In genomic region chr1:52193985-52194384, GRCh38 we compare ENCODE assay signal across 25 cellular contexts.
"Had no signal": no experiment of that assay in that cellular context is flagged by ENCODE, and none has a peak within 500 bp of the region (broad histone marks: within the 10 kb centered on the region; RNA-seq: fewer than 3 reads in every experiment).

No MANE protein-coding gene starts in this region.

- H3K9me3 ChIP-seq: colonic mucosa, esophagus muscularis mucosa, esophagus squamous epithelium, gastrocnemius medialis, gastroesophageal sphincter had no signal

- H3K27ac ChIP-seq: colonic mucosa, coronary artery, dorsolateral prefrontal cortex, epithelial cell of prostate, esophagus muscularis mucosa, esophagus squamous epithelium, foreskin keratinocyte, gastrocnemius medialis, gastroesophageal sphincter, heart left ventricle, heart right ventricle, hepatocyte had no signal

- H3K4me3 ChIP-seq: colonic mucosa, coronary artery, dorsolateral prefrontal cortex, esophagus muscularis mucosa, esophagus squamous epithelium, gastrocnemius medialis, gastroesophageal sphincter, heart left ventricle, heart right ventricle, hepatocyte had no signal

- H3K4me1 ChIP-seq: colonic mucosa, esophagus squamous epithelium had no signal

- DNase-seq: colonic mucosa; cortex of kidney; dermis blood vessel endothelial cell; dorsolateral prefrontal cortex; effector CD4-positive, alpha-beta T cell; effector CD8-positive, alpha-beta T cell; effector memory CD4-positive, alpha-beta T cell; effector memory CD8-positive, alpha-beta T cell; endodermal cell; erythroblast; esophagus squamous epithelium; foreskin fibroblast; foreskin keratinocyte; foreskin melanocyte; gastrocnemius medialis; glutamatergic neuron; head of caudate nucleus; heart left ventricle; heart right ventricle had no signal

- H3K27me3 ChIP-seq: colonic mucosa, dorsolateral prefrontal cortex, esophagus muscularis mucosa, esophagus squamous epithelium, foreskin keratinocyte, gastrocnemius medialis, gastroesophageal sphincter, heart left ventricle, heart right ventricle, hepatocyte had no signal

- H3K4me2 ChIP-seq: hepatocyte had no signal

- ATAC-seq: effector memory CD8-positive, alpha-beta T cell; esophagus mucosa; foreskin keratinocyte; gastrocnemius medialis; gastroesophageal sphincter; heart left ventricle; heart right ventricle had no signal

- H2AFZ ChIP-seq: hepatocyte had no signal

- H3K36me3 ChIP-seq: colonic mucosa, esophagus muscularis mucosa, esophagus squamous epithelium, gastrocnemius medialis, heart left ventricle had no signal
